8 cellular contexts compared by ENCODE assay signal in the genomic region with DNA sequence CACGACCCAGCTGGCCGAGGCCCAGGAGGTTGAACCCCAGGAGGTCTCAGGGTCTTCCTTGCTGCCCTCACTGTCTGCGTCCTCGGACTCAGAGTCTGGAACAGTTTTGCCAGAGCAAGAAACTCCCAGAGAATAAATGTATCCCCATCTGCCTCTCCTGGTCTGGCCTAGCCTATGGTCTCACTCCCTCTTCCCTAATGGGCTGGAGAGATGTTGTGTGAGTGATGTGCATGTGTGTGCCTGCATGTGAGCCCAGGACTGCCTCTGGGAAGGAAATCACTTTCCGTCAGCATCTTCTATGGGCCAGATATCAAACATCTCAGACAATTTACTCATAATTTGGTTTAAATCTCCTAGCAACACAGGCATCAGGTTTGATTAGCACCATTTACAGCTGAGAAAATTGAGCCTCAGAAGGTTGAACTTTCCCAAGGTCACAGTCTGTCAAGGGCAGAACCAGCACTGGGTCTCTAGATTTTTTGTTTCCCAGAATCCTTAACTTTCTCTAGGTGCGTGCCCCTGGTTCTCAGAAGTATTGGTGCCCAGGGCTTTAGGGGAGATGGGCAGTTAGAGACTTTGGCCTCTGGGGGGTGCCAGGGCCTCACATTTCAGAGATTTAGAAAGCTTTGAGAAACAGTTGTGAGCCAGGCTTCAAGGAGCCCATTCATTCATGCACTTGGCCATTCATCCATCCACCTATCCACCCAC. TPM values are rescaled to one million over a fixed set of nuclear protein-coding genes. Genes with fewer than 3 reads are reported as not detected.
DNase-seq lines count a peak whose midpoint lies in the region; ATAC-seq, FAIRE-seq and TF ChIP-seq lines count a peak whose summit lies in the region.

No MANE protein-coding gene starts in this region.

- DNase-seq in NCI-H2171 treated with DMSO at 0.1 percent for 48 hours (lab: John Stamatoyannopoulos, UW) = peak; percentile 36
- DNase-seq in breast epithelium (ENCODE audit: low spot score in 2 of 2) = no peak
- DNase-seq in right lobe of liver = no peak
- no peak for DNase-seq in effector CD8-positive, alpha-beta T cell (lab: John Stamatoyannopoulos, UW)
- no peak for DNase-seq in H54 (ENCODE audit: insufficient read length, low spot score)

- no peak overlapping the region for H3K4me3 ChIP-seq in breast epithelium
- no peak overlapping the region for H3K4me3 ChIP-seq in right lobe of liver

- TF ChIP-seq CTCF in 22Rv1 (IDR thresholded peaks at IDR 0.05) = peak; percentile 53
- TF ChIP-seq CTCF in breast epithelium (IDR thresholded peaks at IDR 0.05) = peak; percentile 20 to 71 (median 43)
- peak; percentile 70 to 74 (median 71) for TF ChIP-seq CTCF in right lobe of liver (IDR thresholded peaks at IDR 0.05)

- ATAC-seq in right lobe of liver = peak; percentile 53 to 70 (median 62)
- ATAC-seq in HG02938 (IDR thresholded peaks at IDR 0.05; ENCODE audit: unreplicated experiment) = no peak

- intact Hi-C loops in breast epithelium (cut with DNase I; ENCODE audit: low total_unique reads) = no loop called here
- intact Hi-C loops in right lobe of liver (cut with DNase I) = loop anchor here (5.0 to 10.0 kb wide), 4 partner anchors 109 to 339 kb away; partner anchors contain the start of gene ELN (in 2 of the 2)

- H3K27ac ChIP-seq in 22Rv1 (no peak overlapping the region), breast epithelium (no peak overlapping the region), right lobe of liver (no peak overlapping the region)

- no peaks in the 10 kb centered on the region for H3K9me3 ChIP-seq in breast epithelium
- no peaks in the 10 kb centered on the region for H3K9me3 ChIP-seq in right lobe of liver

- H3K27me3 ChIP-seq in breast epithelium = no peaks in the 10 kb centered on the region
- no peaks in the 10 kb centered on the region for H3K27me3 ChIP-seq in right lobe of liver

- H3K36me3 ChIP-seq in breast epithelium (no peaks in the 10 kb centered on the region), right lobe of liver (no peaks in the 10 kb centered on the region)

- FAIRE-seq in G401.6 (lab: Jason Lieb, UNC) (peak; percentile 17), H54 (lab: Jason Lieb, UNC) (no peak)

- 35% methylated on average over 2 of the region's 6 CpGs for WGBS in right lobe of liver (ENCODE audit: insufficient coverage, low coverage, low lambda C conversion rate, missing lambda C conversion rate)

- TF ChIP-seq POLR2A in breast epithelium (IDR thresholded peaks at IDR 0.05) (no peak), right lobe of liver (IDR thresholded peaks at IDR 0.05) (no peak), H54 (IDR thresholded peaks at IDR 0.05; ENCODE audit: low read depth, low read length) (no peak)

- H3K4me1 ChIP-seq in breast epithelium = no peaks in the 10 kb centered on the region
- H3K4me1 ChIP-seq in right lobe of liver = peaks cover 0 to 14% (median 5%) of the 10 kb centered on the region in 4 donors

RNA-seq across cellular contexts. Expression of gene TMEM270, which starts 4.9 kb away (rescaled TPM):
- total RNA-seq in breast epithelium (not detected), right lobe of liver (not detected)

RNA-seq across cellular contexts. Expression of gene METTL27, which starts 23.6 kb away (rescaled TPM):
- 10 to 100 TPM in 1 of 3 donors, 1 to 10 TPM in 2; 1.6 to 10.6 (median 7.0) TPM for total RNA-seq in breast epithelium
- total RNA-seq in right lobe of liver = 1 to 10 TPM in 3 of 6 experiments, under 1 TPM in 3; 0.49 to 1.4 (median 1.0) TPM

RNA-seq across cellular contexts. Expression of gene CLDN4, which starts 35.1 kb away (rescaled TPM):
- total RNA-seq in breast epithelium = 100 to 1,000 TPM in 2 of 3 donors, 1 to 10 TPM in 1; 3.8 to 379 (median 143) TPM
- 1 to 10 TPM in 5 of 6 experiments, under 1 TPM in 1; 0.56 to 3.9 (median 1.3) TPM for total RNA-seq in right lobe of liver
